In the genomic region with DNA sequence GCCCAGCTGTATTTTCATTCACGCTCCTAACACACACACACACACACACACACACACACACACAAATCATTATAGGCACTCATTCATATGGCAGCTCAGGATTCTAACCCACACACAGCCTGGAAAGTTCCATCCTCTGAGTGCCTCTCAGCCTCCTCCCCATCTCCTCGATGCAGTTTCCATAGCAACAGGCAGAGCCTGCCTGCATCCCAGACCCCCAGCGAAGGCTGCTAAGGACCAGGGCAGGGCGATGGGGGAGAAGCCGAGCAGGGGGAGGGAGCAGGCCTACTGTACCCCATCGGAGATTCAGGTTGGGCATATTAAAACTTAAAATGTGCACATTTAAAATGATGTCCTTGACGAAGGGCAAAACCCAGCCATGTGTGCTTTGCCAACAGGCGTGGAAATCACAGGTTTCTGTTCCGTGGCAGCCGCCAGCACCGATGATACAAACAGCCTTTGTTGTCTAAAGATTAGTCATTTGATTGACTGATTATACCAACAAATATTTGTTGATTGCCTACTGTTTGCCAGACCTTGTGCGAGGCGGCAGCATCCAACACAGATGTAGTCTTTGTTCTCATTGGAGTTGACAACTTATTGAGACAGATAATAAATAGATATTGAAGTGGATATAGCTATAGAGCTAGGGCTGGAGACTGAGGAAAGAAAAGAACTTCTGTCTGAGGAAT, we compare ENCODE assay signal across 34 cellular contexts. TPM values are rescaled to one million over a fixed set of nuclear protein-coding genes. Genes with fewer than 3 reads are reported as not detected.
DNase-seq lines count a peak whose midpoint lies in the region; ATAC-seq, FAIRE-seq and TF ChIP-seq lines count a peak whose summit lies in the region.
"Had no signal": no experiment of that assay in that cellular context is flagged by ENCODE, and none has a peak within 500 bp of the region (broad histone marks: within the 10 kb centered on the region; RNA-seq: fewer than 3 reads in every experiment).

No MANE protein-coding gene starts in this region.

- CTCF ChIA-PET in K562 (lab: Yijun Ruan, JAX; ENCODE audit: low intra/inter-chr PET ratio): no interaction called here

- no peak overlapping the region for H2AFZ ChIP-seq in K562 (ENCODE audit: low read depth, low read length)
- H2AFZ ChIP-seq: GM23248 had no signal

- ATAC-seq in K562 (no peak), GM19324 (IDR thresholded peaks at IDR 0.05; ENCODE audit: low FRiP score, unreplicated experiment) (no peak), aorta (ENCODE audit: low FRiP score) (no peak)
- ATAC-seq: activated CD4-positive, alpha-beta T cell treated with anti-CD3 and anti-CD28 coated beads for 36 hours; activated CD8-positive, alpha-beta T cell treated with anti-CD3 and anti-CD28 coated beads, Interleukin-2, amount 10 ng/mL, durations not matched to agents 7 days and 5 days; naive thymus-derived CD8-positive, alpha-beta T cell; stimulated activated naive CD8-positive, alpha-beta T cell treated with anti-CD3 and anti-CD28 coated beads, Interleukin-15, Interleukin-2, amounts not matched to agents 100 U/mL and 50 U/mL, for 24 hours had no signal

- no peak for TF ChIP-seq CTCF in K562 (IDR thresholded peaks at IDR 0.05 in 2 of 3, conservative IDR thresholded peaks at IDR 0.05 in 1 of 3; ENCODE audit: insufficient read depth in 2 of 3, low read depth in 1 of 3, low read length in 3 of 3)
- TF ChIP-seq CTCF in ascending aorta (IDR thresholded peaks at IDR 0.05): no peak

- H3K4me2 ChIP-seq in K562 (ENCODE audit: insufficient read depth, low read length): no peak overlapping the region

- in situ Hi-C loops in K562 (cut with MboI): loop anchor here (25.0 kb wide), 1 partner anchor 1014 kb away; no protein-coding TSS in a partner anchor

- no peaks in the 10 kb centered on the region for H3K9me1 ChIP-seq in K562 (ENCODE audit: control insufficient read depth, insufficient read depth, low read length)

- TF ChIP-seq RAD21 in K562 (CRISPR knock-in tag; conservative IDR thresholded peaks at IDR 0.05 in 1 of 2, IDR thresholded peaks at IDR 0.05 in 1 of 2): no peak

- H3K4me1 ChIP-seq in K562 (replicated peaks in 1 of 2; ENCODE audit: control insufficient read depth in 2 of 2, insufficient read depth in 2 of 2, low read length in 2 of 2) (no peaks in the 10 kb centered on the region), ascending aorta (no peaks in the 10 kb centered on the region), aorta (ENCODE audit: control insufficient read depth in 1 of 2, insufficient read depth in 2 of 2, low read length in 2 of 2) (no peaks in the 10 kb centered on the region)
- H3K4me1 ChIP-seq: colonic mucosa had no signal

- TF ChIP-seq POLR2A in K562 (conservative IDR thresholded peaks at IDR 0.05): no peak

- intact Hi-C loops in K562 (cut with micrococcal nuclease) (no loop called here), ascending aorta (cut with DNase I) (no loop called here), aorta (cut with DNase I) (no loop called here)

- H3K27me3 ChIP-seq in K562 (ENCODE audit: control insufficient read depth in 2 of 2, insufficient read depth in 2 of 2, low read length in 2 of 2) (no peaks in the 10 kb centered on the region), ascending aorta (no peaks in the 10 kb centered on the region), aorta (ENCODE audit: control insufficient read depth in 1 of 2, insufficient read depth in 2 of 2, low read length in 1 of 2) (no peaks in the 10 kb centered on the region)
- H3K27me3 ChIP-seq: colonic mucosa had no signal

- H4K20me1 ChIP-seq in K562 (replicated peaks; ENCODE audit: control insufficient read depth, insufficient read depth, low read length): no peaks in the 10 kb centered on the region

- H3K79me2 ChIP-seq in K562 (ENCODE audit: control insufficient read depth, insufficient read depth, low read length): no peaks in the 10 kb centered on the region

- H3K9me3 ChIP-seq in K562 (replicated peaks; ENCODE audit: control insufficient read depth, insufficient read depth, low read depth, low read length) (no peaks in the 10 kb centered on the region), ascending aorta (no peaks in the 10 kb centered on the region), aorta (ENCODE audit: control insufficient read depth, low read length) (peaks cover 4% of the 10 kb centered on the region)
- H3K9me3 ChIP-seq: colonic mucosa, thoracic aorta had no signal

- whole genome bisulfite sequencing in K562 (ENCODE audit: insufficient coverage, low coverage, missing lambda C conversion rate): under 1% methylated on average over 13 of the region's 13 CpGs
- WGBS in aorta, 2 donors: 70 to 80% methylated on average over 13 of the region's 13 CpGs

- H3K4me3 ChIP-seq in K562 (no peak overlapping the region), ascending aorta (no peak overlapping the region), aorta (ENCODE audit: low read length in 2 of 2) (no peak overlapping the region)
- H3K4me3 ChIP-seq: colonic mucosa, GM23248, lung, thoracic aorta had no signal

- no TSS peak for BruUV-seq in K562 (replicated peaks; lab: Mats Ljungman, UMichigan)

- H3K36me3 ChIP-seq in K562 (ENCODE audit: control insufficient read depth, insufficient read depth, low read length) (no peaks in the 10 kb centered on the region), ascending aorta (no peaks in the 10 kb centered on the region), aorta (ENCODE audit: control insufficient read depth in 1 of 2, insufficient read depth in 2 of 2, low read length in 1 of 2) (no peaks in the 10 kb centered on the region)
- H3K36me3 ChIP-seq: colonic mucosa, thoracic aorta had no signal

- no peak for TF ChIP-seq EP300 in K562 (IDR thresholded peaks at IDR 0.05; ENCODE audit: low read length)

- H3K27ac ChIP-seq in K562 (ENCODE audit: extremely low read depth, low read depth, low read length) (no peak overlapping the region), ascending aorta (no peak overlapping the region), aorta (ENCODE audit: low read depth in 1 of 2, low read length in 2 of 2) (no peak overlapping the region)
- H3K27ac ChIP-seq: colonic mucosa, GM23248, thoracic aorta had no signal

- FAIRE-seq in K562 (lab: Jason Lieb, UNC): no peak
- FAIRE-seq: G401.6, small intestine, urothelium cell line had no signal

- DNase-seq in NCI-H748 (lab: John Stamatoyannopoulos, UW; ENCODE audit: unreplicated experiment) (peak; percentile 69), NCI-H748 treated with DMSO at 0.1 percent for 48 hours (lab: John Stamatoyannopoulos, UW) (no peak), K562 (ENCODE audit: extremely low read depth in 1 of 4, low spot score in 3 of 4) (no peak), left kidney (ENCODE audit: low read depth, low spot score) (peak; percentile 29), superior temporal gyrus (ENCODE audit: extremely low spot score) (peak; percentile 57), ascending aorta (ENCODE audit: low spot score in 2 of 2) (no peak), aorta (no peak)
- DNase-seq: activated CD4-positive, alpha-beta T cell treated with anti-CD3 and anti-CD28 coated beads for 36 hours; activated CD8-positive, alpha-beta T cell treated with anti-CD3 and anti-CD28 coated beads, Interleukin-2, amount 10 ng/mL, durations not matched to agents 7 days and 5 days; activated naive CD4-positive, alpha-beta T cell treated with anti-CD3 and anti-CD28 coated beads, Interleukin-2, amount 50 U/mL, for 16 hours; amniotic stem cell; colonic mucosa; DMS79; effector memory CD4-positive, alpha-beta T cell; GM23248; kidney glomerular epithelial cell; naive thymus-derived CD8-positive, alpha-beta T cell; NCI-H1048; NCI-H187; NCI-H774; SIG-M5; small intestine; stimulated activated naive CD8-positive, alpha-beta T cell treated with anti-CD3 and anti-CD28 coated beads, Interleukin-15, Interleukin-2, amounts not matched to agents 100 U/mL and 50 U/mL, for 24 hours; SW 1271 had no signal

- no peak overlapping the region for H3K9ac ChIP-seq in K562 (ENCODE audit: insufficient read depth in 1 of 2, low read depth in 2 of 2, low read length in 2 of 2)
- H3K9ac ChIP-seq: GM23248 had no signal

- POLR2A ChIA-PET in K562 (lab: Yijun Ruan, JAX): no interaction called here

TF ChIP-seq in K562, 482 proteins besides CTCF, POLR2A, EP300 and RAD21:
- TF ChIP-seq BCOR (IDR thresholded peaks at IDR 0.05): no peak
- TF ChIP-seq RFX1 (IDR thresholded peaks at IDR 0.05): peak; percentile 38; the same call in 1 of the 2 replicates

RNA-seq across cellular contexts. Expression of gene USP29, which starts 43.8 kb away (rescaled TPM):
- total RNA-seq in K562 (2011; cell fraction: chromatin; rRNA removed; ENCODE audit: low replicate concordance): not detected in 2 replicates
- total RNA-seq in K562 (2011; cell fraction: nucleolus; rRNA removed): not detected in 2 replicates
- total RNA-seq in K562 (2011; cell fraction: nucleoplasm; rRNA removed): not detected in 2 replicates
- total RNA-seq in K562 (2014; rRNA removed): not detected in 2 replicates
- not detected in 2 replicates for total RNA-seq in K562 (2014; rRNA removed; fragmentation: Illumina TruSeq; extraction: Trizol)
- total RNA-seq in K562 (2015; rRNA removed; fragmentation: Illumina TruSeq; extraction: Trizol): not detected in 2 replicates
- not detected in 2 replicates for total RNA-seq in K562 (2021)
- not detected in 2 replicates for polyA plus RNA-seq in K562 (2011; rRNA removed)
- polyA plus RNA-seq in K562 (2011; cell fraction: cytosol; rRNA removed): not detected in 2 replicates
- polyA plus RNA-seq in K562 (2011; cell fraction: nucleus; rRNA removed): not detected in 2 replicates
- not detected in 2 replicates for polyA plus RNA-seq in K562 (2012)
- not detected in 2 replicates for polyA plus RNA-seq in K562 (2014; fragmentation: Illumina TruSeq; extraction: Trizol)
- polyA plus RNA-seq in K562 (2014; fragmentation: Nextera tagmentation; extraction: Ambion mirVana): not detected
- polyA plus RNA-seq in K562 (2014; rRNA removed): not detected in 2 replicates
- polyA minus RNA-seq in K562 (2011; rRNA and poly(A)+ RNA removed): not detected in 2 replicates
- polyA minus RNA-seq in K562 (2011; cell fraction: cytosol; rRNA and poly(A)+ RNA removed): not detected in 2 replicates
- not detected in 2 replicates for polyA minus RNA-seq in K562 (2011; cell fraction: nucleus; rRNA and poly(A)+ RNA removed)
- total RNA-seq in ascending aorta: not detected
- total RNA-seq in aorta: not detected
- polyA plus RNA-seq in aorta: not detected
- total RNA-seq: A172; activated CD4-positive, alpha-beta T cell treated with anti-CD3 and anti-CD28 coated beads for 36 hours; activated CD8-positive, alpha-beta T cell treated with anti-CD3 and anti-CD28 coated beads, Interleukin-2, amount 10 ng/mL, durations not matched to agents 7 days and 5 days; colonic mucosa; epithelial cell of proximal tubule; GM23248; lung; naive thymus-derived CD8-positive, alpha-beta T cell; osteoblast; thoracic aorta had no signal
- polyA plus RNA-seq: CD14-positive monocyte; GM23248; IgD-negative memory B cell; lung; naive thymus-derived CD8-positive, alpha-beta T cell; small intestine had no signal

Comparison
In these comparisons a context has a peak if more than half of its experiments do, and no peak if none do; other contexts are left out.
1. DNase-seq: peak in NCI-H748 (single experiment), left kidney (single experiment) and superior temporal gyrus (single experiment); none in NCI-H748 treated with DMSO at 0.1 percent for 48 hours (single experiment), K562 (0 of 4), ascending aorta (0 of 2) and aorta (0 of 2).